Comparison of ENCODE assay signal across 21 cellular contexts in the genomic region with DNA sequence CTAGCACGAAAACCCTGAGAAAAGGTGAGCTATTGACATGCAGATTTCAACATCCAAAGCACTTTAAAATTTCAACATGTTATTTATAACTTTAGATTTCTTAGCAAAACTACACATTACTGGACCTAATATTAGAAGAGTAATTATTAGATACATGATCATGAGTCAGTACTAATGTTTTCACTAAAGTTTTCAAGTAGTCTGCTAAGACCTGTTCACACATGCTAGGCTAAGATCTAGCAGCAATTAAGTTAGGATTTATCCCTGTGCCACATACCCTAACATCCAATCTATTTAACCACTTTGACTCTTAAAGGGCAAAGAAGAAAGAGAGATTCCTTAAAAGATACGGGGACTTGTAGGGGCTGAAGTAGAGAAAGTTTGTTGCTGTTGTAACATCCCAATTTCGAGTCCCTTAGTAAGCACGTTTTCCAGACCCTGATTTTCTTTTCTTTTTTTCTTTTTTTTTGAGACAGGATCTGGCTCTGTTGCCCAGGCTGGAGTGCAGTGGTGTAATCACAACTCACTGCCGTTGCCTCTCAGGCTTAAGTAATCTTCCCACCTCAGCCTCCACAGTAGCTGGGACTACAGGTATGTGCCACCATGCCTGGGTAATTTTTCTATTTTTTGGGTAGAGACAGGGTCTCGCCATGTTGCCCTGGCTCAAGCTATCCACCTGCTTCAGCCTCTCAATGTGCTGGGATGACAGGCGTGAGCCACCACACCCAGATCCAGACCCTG.
DNase-seq lines count a peak whose midpoint lies in the region; FAIRE-seq and TF ChIP-seq lines count a peak whose summit lies in the region.
"Had no signal": no experiment of that assay in that cellular context is flagged by ENCODE, and none has a peak within 500 bp of the region (broad histone marks: within the 10 kb centered on the region; RNA-seq: fewer than 3 reads in every experiment).

No MANE protein-coding gene starts in this region.

- no peak overlapping the region for H3K4me3 Mint-ChIP-seq in H9
- no peak overlapping the region for H3K4me3 Mint-ChIP-seq in mesothelial cell of epicardium
- H3K4me3 Mint-ChIP-seq: activated T-helper 17 cell treated with anti-CD3 and anti-CD28 coated beads, Interleukin-2, amount 50 U/mL, for 72 hours; endodermal cell; natural killer cell treated with Interleukin-12 subunit alpha and Interleukin-12 subunit beta and Interleukin-15 and Interleukin-18, amount 100 ng/mL, for 72 hours; stimulated activated naive CD8-positive, alpha-beta T cell treated with anti-CD3 and anti-CD28 coated beads, Interleukin-15, Interleukin-2, amounts not matched to agents 100 ng/mL and 50 ng/mL, for 24 hours; T-cell had no signal

- no peak overlapping the region for H2BK15ac ChIP-seq in H9 (ENCODE audit: low read depth, low read length)

- peaks cover 38% of the 10 kb centered on the region for H3F3A ChIP-seq in smooth muscle cell (ENCODE audit: low read depth)

- H3K27ac Mint-ChIP-seq in H9 (peak overlapping the region in 2 of 3 experiments; percentile 49 to 85; a peak in 1 of 7 replicates), mesothelial cell of epicardium (peak overlapping the region; percentile 97)
- H3K27ac Mint-ChIP-seq: activated naive CD4-positive, alpha-beta T cell treated with anti-CD3 and anti-CD28 coated beads, Interleukin-2, amount 50 U/mL, for 72 hours; activated T-helper 17 cell treated with anti-CD3 and anti-CD28 coated beads, Interleukin-2, amount 50 U/mL, for 72 hours; endodermal cell; stimulated activated naive CD8-positive, alpha-beta T cell treated with anti-CD3 and anti-CD28 coated beads, Interleukin-15, Interleukin-2, amounts not matched to agents 100 ng/mL and 50 ng/mL, for 24 hours had no signal

- TF ChIP-seq CTCF in H9 (conservative IDR thresholded peaks at IDR 0.05) (no peak), bronchial epithelial cell (IDR thresholded peaks at IDR 0.05; ENCODE audit: insufficient read depth, low read length, severe bottlenecking) (no peak), mesothelial cell of epicardium (IDR thresholded peaks at IDR 0.05; ENCODE audit: unreplicated experiment) (no peak), smooth muscle cell (IDR thresholded peaks at IDR 0.05; ENCODE audit: borderline replicate concordance, insufficient read depth, poor library complexity, severe bottlenecking) (no peak), ascending aorta (IDR thresholded peaks at IDR 0.05) (no peak)

- H3T11ph ChIP-seq in H9 (ENCODE audit: low read length), result no peak overlapping the region

- H3K36me3 Mint-ChIP-seq in H9 (ENCODE audit: insufficient read depth in 1 of 3, low read depth in 3 of 3) (peaks cover 16 to 34% (median 19%) of the 10 kb centered on the region in 3 experiments), mesothelial cell of epicardium (peaks cover 20% of the 10 kb centered on the region)
- H3K36me3 Mint-ChIP-seq: natural killer cell treated with Interleukin-12 subunit alpha and Interleukin-12 subunit beta and Interleukin-15 and Interleukin-18, amount 100 ng/mL, for 72 hours had no signal

- H3K4me1 ChIP-seq in H9 (ENCODE audit: insufficient read depth, low read length) (peaks cover 16% of the 10 kb centered on the region), smooth muscle cell (ENCODE audit: low read depth) (peaks cover 20% of the 10 kb centered on the region), ascending aorta (peaks cover 7 to 20% of the 10 kb centered on the region in 2 donors)

- H3K14ac ChIP-seq in H9 (ENCODE audit: insufficient read depth, low read length), result no peak overlapping the region

- no peak overlapping the region for H4K5ac ChIP-seq in H9 (ENCODE audit: insufficient read length, low read depth, low read length)

- H3K27me3 Mint-ChIP-seq in H9 (ENCODE audit: low read depth), result no peaks in the 10 kb centered on the region
- H3K27me3 Mint-ChIP-seq in mesothelial cell of epicardium (ENCODE audit: low read depth), result no peaks in the 10 kb centered on the region
- H3K27me3 Mint-ChIP-seq: activated T-helper 17 cell treated with anti-CD3 and anti-CD28 coated beads, Interleukin-2, amount 50 U/mL, for 72 hours; natural killer cell treated with Interleukin-12 subunit alpha and Interleukin-12 subunit beta and Interleukin-15 and Interleukin-18, amount 100 ng/mL, for 72 hours; stimulated activated naive CD8-positive, alpha-beta T cell treated with anti-CD3 and anti-CD28 coated beads, Interleukin-15, Interleukin-2, amounts not matched to agents 100 ng/mL and 50 ng/mL, for 24 hours; T-cell had no signal

- H3K4me1 Mint-ChIP-seq in H9 (peaks cover 47 to 54% of the 10 kb centered on the region in 2 experiments), mesothelial cell of epicardium (peaks cover 45% of the 10 kb centered on the region)

- H3K9ac ChIP-seq in H9 (ENCODE audit: extremely low read depth, insufficient read length, low read length), result no peak overlapping the region
- no peak overlapping the region for H3K9ac ChIP-seq in smooth muscle cell (ENCODE audit: low read depth)

- H4K91ac ChIP-seq in H9 (ENCODE audit: insufficient read length, low read depth, low read length), result no peak overlapping the region

- intact Hi-C loops in ascending aorta (cut with DNase I), result no loop called here

- no CpG with 5 or more reads among the region's 7 CpGs for WGBS in H9 (ENCODE audit: extremely low coverage, insufficient read length, low lambda C conversion rate)
- WGBS in smooth muscle cell (ENCODE audit: low lambda C conversion rate), result 91% methylated on average over 6 of the region's 7 CpGs

- peaks cover 28 to 38% of the 10 kb centered on the region in 2 experiments for H3K9me3 Mint-ChIP-seq in H9
- H3K9me3 Mint-ChIP-seq in mesothelial cell of epicardium, result peaks cover 24% of the 10 kb centered on the region
- H3K9me3 Mint-ChIP-seq: natural killer cell treated with Interleukin-12 subunit alpha and Interleukin-12 subunit beta and Interleukin-15 and Interleukin-18, amount 100 ng/mL, for 72 hours had no signal

- no peak overlapping the region for H3K4me3 ChIP-seq in bronchial epithelial cell (ENCODE audit: low read depth, low read length)
- no peak overlapping the region for H3K4me3 ChIP-seq in smooth muscle cell
- H3K4me3 ChIP-seq in ascending aorta, result no peak overlapping the region

- H2BK20ac ChIP-seq in H9 (ENCODE audit: low read depth, low read length, poor library complexity, severe bottlenecking), result no peak overlapping the region

- H3K27me3 ChIP-seq in H9 (ENCODE audit: insufficient read depth, low read length) (no peaks in the 10 kb centered on the region), bronchial epithelial cell (ENCODE audit: control insufficient read depth, insufficient read depth, low read length) (no peaks in the 10 kb centered on the region), smooth muscle cell (ENCODE audit: low read depth) (no peaks in the 10 kb centered on the region), ascending aorta (no peaks in the 10 kb centered on the region)

- no peak overlapping the region for H3K4ac ChIP-seq in H9 (ENCODE audit: low read depth, low read length)

- H4K20me1 ChIP-seq in H9 (ENCODE audit: control insufficient read depth, insufficient read depth, insufficient read length) (no peaks in the 10 kb centered on the region), smooth muscle cell (ENCODE audit: low read depth) (no peaks in the 10 kb centered on the region)

- FAIRE-seq in bronchial epithelial cell (lab: Jason Lieb, UNC), result no peak
- FAIRE-seq: G401.6, kidney had no signal

- DNase-seq in H9 (no peak), bronchial epithelial cell (ENCODE audit: low read depth) (peak; percentile 72), mesothelial cell of epicardium (ENCODE audit: low spot score in 2 of 2, unreplicated experiment in 2 of 2) (no peak), smooth muscle cell (lab: John Stamatoyannopoulos, UW; ENCODE audit: unreplicated experiment) (no peak), iPS-NIHi7 (ENCODE audit: extremely low spot score) (no peak), NCI-H1092 (lab: John Stamatoyannopoulos, UW) (no peak), ascending aorta (ENCODE audit: low spot score in 2 of 2) (no peak)
- DNase-seq: ACHN; activated CD4-positive, alpha-beta T cell treated with anti-CD3 and anti-CD28 coated beads, Interleukin-2, amount 50 U/mL, for 48 hours; activated CD8-positive, alpha-beta memory T cell treated with anti-CD3 and anti-CD28 coated beads, Interleukin-2, amount 50 U/mL, for 4 hours; central memory CD4-positive, alpha-beta T cell; endodermal cell; kidney; NCI-H2081 treated with DMSO at 0.1 percent for 48 hours; NCI-H774; T-cell had no signal

- H4K8ac ChIP-seq in H9 (replicated peaks; ENCODE audit: insufficient read length, low read depth, low read length), result no peak overlapping the region

- no peaks in the 10 kb centered on the region for H3K23me2 ChIP-seq in H9 (ENCODE audit: insufficient read length, low read depth, low read length, poor library complexity, severe bottlenecking)

- H2AFZ ChIP-seq in H9 (ENCODE audit: low read length) (no peak overlapping the region), smooth muscle cell (ENCODE audit: low read depth) (no peak overlapping the region)

- H3K79me2 ChIP-seq in H9 (ENCODE audit: insufficient read depth, low read length) (no peaks in the 10 kb centered on the region), smooth muscle cell (ENCODE audit: low read depth) (no peaks in the 10 kb centered on the region)

- H3K56ac ChIP-seq in H9 (ENCODE audit: insufficient read length, low read depth, low read length), result no peak overlapping the region

- no peak overlapping the region for H3K4me2 ChIP-seq in H9 (ENCODE audit: insufficient read depth, insufficient read length, low read length)
- H3K4me2 ChIP-seq in smooth muscle cell, result no peak overlapping the region

- H2BK5ac ChIP-seq in H9 (ENCODE audit: insufficient read length, low read length), result no peak overlapping the region

- no peak overlapping the region for H2BK120ac ChIP-seq in H9 (ENCODE audit: low read depth, low read length, poor library complexity, severe bottlenecking)

- H3K9me3 ChIP-seq in H9 (ENCODE audit: control insufficient read depth, low read depth, low read length) (peaks cover 7% of the 10 kb centered on the region), smooth muscle cell (replicated peaks; ENCODE audit: low read depth) (no peaks in the 10 kb centered on the region), ascending aorta (peaks cover 6 to 12% of the 10 kb centered on the region in 2 donors)

- H3K27ac ChIP-seq in H9 (ENCODE audit: insufficient read length, low read depth, low read length), result no peak overlapping the region
- peak overlapping the region; percentile 93 for H3K27ac ChIP-seq in smooth muscle cell (ENCODE audit: low read depth)
- H3K27ac ChIP-seq in ascending aorta, result peak overlapping the region in 1 of 2 donors; percentile 85

- H3K79me1 ChIP-seq in H9 (ENCODE audit: insufficient read depth, low read depth, low read length, poor library complexity, severe bottlenecking), result no peaks in the 10 kb centered on the region

- no peak overlapping the region for H3K23ac ChIP-seq in H9 (ENCODE audit: insufficient read length, low read depth, low read length)

- no peak overlapping the region for H2BK12ac ChIP-seq in H9 (ENCODE audit: insufficient read length, low read depth, low read length)

- no peak overlapping the region for H2AK5ac ChIP-seq in H9 (ENCODE audit: insufficient read length, low read length)

- no peaks in the 10 kb centered on the region for H3K36me3 ChIP-seq in bronchial epithelial cell (ENCODE audit: control insufficient read depth, insufficient read depth, low read length)
- no peaks in the 10 kb centered on the region for H3K36me3 ChIP-seq in smooth muscle cell (ENCODE audit: low read depth)
- H3K36me3 ChIP-seq in ascending aorta, result no peaks in the 10 kb centered on the region

- H3K18ac ChIP-seq in H9 (ENCODE audit: insufficient read length, low read depth, low read length), result no peak overlapping the region
